In genomic region chr11:76836613-76837291, GRCh38 we compare ENCODE assay signal across 1 cellular context.
TF ChIP-seq lines count a peak whose summit lies in the region.

No MANE protein-coding gene starts in this region.

TF ChIP-seq in GM23338, 12 proteins besides CTCF, POLR2A, EP300 and RAD21 (continued from another document):
- TF ChIP-seq REST (IDR thresholded peaks at IDR 0.05; ENCODE audit: unreplicated experiment), result no peak
- no peak for TF ChIP-seq CREB1 (CRISPR knock-in tag; IDR thresholded peaks at IDR 0.05; ENCODE audit: low read depth)
- no peak for TF ChIP-seq ZNF331 (CRISPR knock-in tag; IDR thresholded peaks at IDR 0.05; ENCODE audit: low read depth)
